1 cellular context compared by ENCODE assay signal in genomic region chr22:18630487-18630886, GRCh38. TPM values are rescaled to one million over a fixed set of nuclear protein-coding genes. Genes with fewer than 3 reads are reported as not detected.
"Had no signal": no experiment of that assay in that cellular context is flagged by ENCODE, and none has a peak within 500 bp of the region (broad histone marks: within the 10 kb centered on the region; RNA-seq: fewer than 3 reads in every experiment).

No MANE protein-coding gene starts in this region.

RNA-seq across cellular contexts. Expression of gene RIMBP3, which starts 18.8 kb away (rescaled TPM):
- polyA plus RNA-seq: endothelial cell of umbilical vein had no signal
